Comparison of ENCODE assay signal across 26 cellular contexts in the genomic region with DNA sequence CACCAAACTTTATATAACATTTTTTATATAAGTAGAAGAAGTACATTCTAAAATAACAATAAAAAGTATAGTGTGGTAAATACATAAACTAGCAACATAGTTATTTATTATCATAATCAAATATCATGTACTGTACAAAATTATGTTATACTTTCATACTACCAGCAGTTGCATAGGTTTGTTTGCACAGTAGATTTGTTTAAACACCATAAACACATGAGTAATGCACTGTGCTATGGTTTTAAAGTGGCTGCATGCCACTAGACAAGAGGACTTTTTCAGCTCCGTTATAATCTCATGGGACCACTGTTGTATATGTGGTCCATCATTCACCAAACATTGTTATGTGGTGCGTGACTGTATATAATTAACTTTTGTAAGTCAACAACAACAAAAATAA.
"Had no signal": no experiment of that assay in that cellular context is flagged by ENCODE, and none has a peak within 500 bp of the region (broad histone marks: within the 10 kb centered on the region; RNA-seq: fewer than 3 reads in every experiment).

No MANE protein-coding gene starts in this region.

- H3K4me1 Mint-ChIP-seq: activated naive CD8-positive, alpha-beta T cell treated with anti-CD3 and anti-CD28 coated beads for 36 hours; WTC11 had no signal

- ATAC-seq: activated CD8-positive, alpha-beta T cell treated with anti-CD3 and anti-CD28 coated beads, Interleukin-2, amount 10 ng/mL, durations not matched to agents 7 days and 5 days; SK-N-SH treated with all-trans-retinoic acid at 6 μM for 48 hours; WTC11 had no signal

- H3K9me3 Mint-ChIP-seq: activated T-helper 1 cell treated with anti-CD3 and anti-CD28 coated beads, Interleukin-12 subunit alpha, Interleukin-12 subunit beta, Interleukin-2, Interleukin-4 antibody, amounts not matched to agents 30 ng/mL and 10 ng/mL and 1 ng/mL, durations not matched to agents 14 hours and 24 hours and 36 hours; WTC11 had no signal

- H3K4me3 Mint-ChIP-seq: activated CD8-positive, alpha-beta T cell treated with anti-CD3 and anti-CD28 coated beads, Interleukin-2, amount 10 ng/mL, durations not matched to agents 7 days and 5 days; activated naive CD4-positive, alpha-beta T cell treated with anti-CD3 and anti-CD28 coated beads for 36 hours; activated naive CD8-positive, alpha-beta T cell treated with anti-CD3 and anti-CD28 coated beads for 36 hours; activated T-helper 1 cell treated with anti-CD3 and anti-CD28 coated beads, Interleukin-12 subunit alpha, Interleukin-12 subunit beta, Interleukin-2, Interleukin-4 antibody, amounts not matched to agents 30 ng/mL and 10 ng/mL and 1 ng/mL, durations not matched to agents 14 hours and 24 hours and 36 hours; WTC11 had no signal

- H3K9me3 ChIP-seq: colonic mucosa, Peyer's patch, SJSA1 had no signal

- DNase-seq: activated CD4-positive, alpha-beta T cell treated with anti-CD3 and anti-CD28 coated beads for 48 hours; activated CD4-positive, alpha-beta T cell treated with anti-CD3 and anti-CD28 coated beads, Interleukin-2, amount 50 U/mL, for 4 hours; activated CD4-positive, CD25-positive, alpha-beta regulatory T cell treated with anti-CD3 and anti-CD28 coated beads, Interleukin-2, amount 50 U/mL, for 72 hours; activated CD8-positive, alpha-beta memory T cell treated with anti-CD3 and anti-CD28 coated beads, Interleukin-2, amount 50 U/mL, for 48 hours; activated CD8-positive, alpha-beta T cell treated with anti-CD3 and anti-CD28 coated beads, Interleukin-2, amount 10 ng/mL, durations not matched to agents 7 days and 5 days; activated effector memory CD4-positive, alpha-beta T cell treated with anti-CD3 and anti-CD28 coated beads, Interleukin-2, amount 50 U/mL, for 16 hours; activated naive CD4-positive, alpha-beta T cell treated with anti-CD3 and anti-CD28 coated beads for 36 hours; activated naive CD8-positive, alpha-beta T cell treated with anti-CD3 and anti-CD28 coated beads for 36 hours; activated T-cell treated with anti-CD3 and anti-CD28 coated beads, Interleukin-2, amount 50 U/mL, for 1 hour; brain microvascular endothelial cell; cerebellar nuclear complex; colonic mucosa; NCI-H1048; NCI-H146; NCI-H187 treated with DMSO at 0.1 percent for 48 hours; NCI-H2081 treated with DMSO at 0.1 percent for 48 hours; NCI-H2171; NCI-H2227 treated with DMSO at 0.1 percent for 48 hours; NCI-H446 treated with DMSO at 0.1 percent for 48 hours; NCI-H82; Peyer's patch; SW 1271 had no signal

- H3K36me3 Mint-ChIP-seq: activated naive CD8-positive, alpha-beta T cell treated with anti-CD3 and anti-CD28 coated beads for 36 hours; WTC11 had no signal

- H3K27ac ChIP-seq: brain microvascular endothelial cell, colonic mucosa, Peyer's patch, SJSA1 had no signal

- H3K4me3 ChIP-seq: colonic mucosa, Peyer's patch, SJSA1 had no signal

- H3K4me1 ChIP-seq: colonic mucosa, Peyer's patch had no signal
